Comparison of ENCODE assay signal across 16 cellular contexts in the genomic region with DNA sequence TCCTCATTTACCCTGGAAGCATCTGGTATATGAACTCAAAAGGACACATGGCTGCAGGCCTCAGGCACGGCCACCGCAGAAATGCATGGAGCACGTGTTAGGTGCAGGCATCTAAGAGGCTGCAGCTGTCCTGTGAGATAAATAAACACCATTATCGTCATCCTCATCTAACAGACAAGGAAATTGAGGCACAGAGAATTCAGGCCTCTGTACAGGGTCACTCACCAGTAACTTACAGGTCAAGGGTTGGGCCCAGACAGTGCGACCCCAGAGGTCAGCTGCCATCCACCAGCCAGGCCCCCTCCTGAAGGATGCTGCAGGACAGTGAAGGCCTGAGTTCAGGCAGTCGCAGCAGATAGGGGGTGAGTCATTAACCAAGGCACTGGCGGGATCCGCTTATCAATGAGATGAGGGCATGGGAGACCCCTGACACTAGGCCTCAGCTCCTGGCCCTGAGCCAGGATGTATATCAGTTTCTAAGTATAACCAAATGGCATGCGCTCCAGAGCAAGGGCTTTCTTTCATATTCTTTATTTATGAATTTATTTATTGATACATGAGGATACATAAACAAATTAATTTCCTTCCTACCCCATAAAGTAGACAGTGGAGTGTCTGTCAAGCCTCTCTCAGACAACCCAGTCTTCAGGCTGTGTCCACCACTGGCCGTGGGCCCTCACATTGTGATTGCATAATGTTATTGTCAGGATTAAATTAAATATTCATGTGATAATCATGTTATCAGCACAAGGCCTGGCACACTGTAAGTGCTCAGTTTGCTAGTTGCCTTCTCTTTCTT.
"Had no signal": no experiment of that assay in that cellular context is flagged by ENCODE, and none has a peak within 500 bp of the region (broad histone marks: within the 10 kb centered on the region; RNA-seq: fewer than 3 reads in every experiment).

No MANE protein-coding gene starts in this region.

- H3K4me1 ChIP-seq: thyroid gland, vagina had no signal

- H3K4me3 ChIP-seq: heart right ventricle, left ventricle myocardium inferior, ovary, thyroid gland, vagina had no signal

- H3K27ac ChIP-seq: heart right ventricle, left ventricle myocardium inferior, ovary, thyroid gland, vagina, WERI-Rb-1 had no signal

- H3K36me3 ChIP-seq: heart right ventricle, left ventricle myocardium inferior, ovary, thyroid gland, vagina, WERI-Rb-1 had no signal

- DNase-seq: activated CD4-positive, alpha-beta T cell treated with anti-CD3 and anti-CD28 coated beads for 36 hours; activated CD8-positive, alpha-beta T cell treated with anti-CD3 and anti-CD28 coated beads, Interleukin-2, amount 10 ng/mL, durations not matched to agents 7 days and 5 days; activated naive CD4-positive, alpha-beta T cell treated with anti-CD3 and anti-CD28 coated beads, Interleukin-2, amount 10 ng/mL, durations not matched to agents 7 days and 5 days; central memory CD4-positive, alpha-beta T cell; cortex of kidney; effector CD8-positive, alpha-beta T cell; heart right ventricle; left ventricle myocardium inferior; mesendoderm; ovary; retina; small intestine; T-helper 2 cell; thyroid gland; WERI-Rb-1 had no signal

- ATAC-seq: activated CD4-positive, alpha-beta T cell treated with anti-CD3 and anti-CD28 coated beads for 36 hours; activated CD8-positive, alpha-beta T cell treated with anti-CD3 and anti-CD28 coated beads, Interleukin-2, amount 10 ng/mL, durations not matched to agents 7 days and 5 days had no signal

- H3K9me3 ChIP-seq: heart right ventricle, left ventricle myocardium inferior, ovary, thyroid gland, vagina had no signal

- H3K27me3 ChIP-seq: heart right ventricle, ovary, thyroid gland, vagina had no signal
